In genomic region chr12:76490763-76491162, GRCh38 we compare ENCODE assay signal across 28 cellular contexts.
"Had no signal": no experiment of that assay in that cellular context is flagged by ENCODE, and none has a peak within 500 bp of the region (broad histone marks: within the 10 kb centered on the region; RNA-seq: fewer than 3 reads in every experiment).

No MANE protein-coding gene starts in this region.

- H3K4me3 Mint-ChIP-seq: naive thymus-derived CD8-positive, alpha-beta T cell; nephron; neural crest cell; stimulated activated effector memory CD8-positive, alpha-beta T cell treated with anti-CD3 and anti-CD28 coated beads, Interleukin-12 subunit alpha, Interleukin-12 subunit beta, amount 100 ng/mL, for 72 hours; stimulated activated naive CD8-positive, alpha-beta T cell treated with anti-CD3 and anti-CD28 coated beads, Interleukin-15, Interleukin-2, amounts not matched to agents 100 ng/mL and 50 ng/mL, for 24 hours had no signal

- H3K27me3 ChIP-seq: left lung, pancreas, sigmoid colon, spleen, suprapubic skin, tibial artery, upper lobe of right lung had no signal

- DNase-seq: kidney glomerular epithelial cell; left cardiac atrium; left lung; lower lobe of right lung; mammary epithelial cell; mesenchymal stem cell; naive thymus-derived CD8-positive, alpha-beta T cell; nucleus accumbens; pancreas; retina; right cardiac atrium; sigmoid colon; small intestine; spleen; stimulated activated CD4-positive, alpha-beta T cell treated with anti-CD3 and anti-CD28 coated beads, Interleukin-4, amount 100 ng/mL, for 24 hours; stimulated activated naive CD4-positive, alpha-beta T cell; tibial artery; trophoblast cell; upper lobe of right lung had no signal

- H3K27ac ChIP-seq: left lung, lower lobe of right lung, pancreas, prostate gland, sigmoid colon, spleen, suprapubic skin, thoracic aorta, tibial artery, upper lobe of right lung had no signal

- ATAC-seq: left cardiac atrium; left lung; lower lobe of right lung; naive thymus-derived CD8-positive, alpha-beta T cell; pancreas; right cardiac atrium; stimulated activated effector memory CD8-positive, alpha-beta T cell treated with anti-CD3 and anti-CD28 coated beads, Interleukin-12 subunit alpha, Interleukin-12 subunit beta, amount 100 ng/mL, for 72 hours; upper lobe of right lung had no signal

- H3K4me1 ChIP-seq: left lung, lower lobe of right lung, prostate gland, sigmoid colon, suprapubic skin, tibial artery, upper lobe of right lung had no signal

- FAIRE-seq: keratinocyte, pancreas, small intestine, urothelium cell line had no signal

- H3K36me3 ChIP-seq: pancreas, prostate gland had no signal

- H3K27me3 Mint-ChIP-seq: naive thymus-derived CD8-positive, alpha-beta T cell; stimulated activated naive CD8-positive, alpha-beta T cell treated with anti-CD3 and anti-CD28 coated beads, Interleukin-15, Interleukin-2, amounts not matched to agents 100 ng/mL and 50 ng/mL, for 24 hours had no signal

- H3K4me3 ChIP-seq: left lung, lower lobe of right lung, pancreas, prostate gland, sigmoid colon, spleen, suprapubic skin, thoracic aorta, tibial artery, upper lobe of right lung had no signal

- H3K4me1 Mint-ChIP-seq: neural crest cell had no signal

- H3K9me3 ChIP-seq: pancreas, prostate gland had no signal

- H3K27ac Mint-ChIP-seq: nephron; stimulated activated effector memory CD8-positive, alpha-beta T cell treated with anti-CD3 and anti-CD28 coated beads, Interleukin-12 subunit alpha, Interleukin-12 subunit beta, amount 100 ng/mL, for 72 hours; stimulated activated naive CD8-positive, alpha-beta T cell treated with anti-CD3 and anti-CD28 coated beads, Interleukin-15, Interleukin-2, amounts not matched to agents 100 ng/mL and 50 ng/mL, for 24 hours had no signal
